In the genomic region with DNA sequence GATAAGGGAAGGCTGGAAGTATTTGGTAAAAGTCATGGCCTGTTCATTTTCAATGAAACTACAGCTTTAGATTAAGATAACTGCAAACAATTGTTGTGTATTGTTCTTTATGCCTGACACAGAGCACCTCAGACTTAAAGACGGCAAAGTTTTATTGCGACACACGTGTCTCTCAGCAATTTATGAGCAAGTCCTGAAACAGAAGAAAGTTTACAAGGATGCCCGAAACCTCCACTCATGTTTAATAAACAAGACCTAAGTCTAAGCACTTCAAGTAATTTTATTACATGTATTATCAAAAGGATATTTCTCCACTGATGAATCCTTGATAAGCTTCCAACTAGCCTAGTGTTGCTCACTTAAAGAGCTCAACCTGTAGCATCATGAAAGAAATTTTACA, we compare ENCODE assay signal across 21 cellular contexts.
"Had no signal": no experiment of that assay in that cellular context is flagged by ENCODE, and none has a peak within 500 bp of the region (broad histone marks: within the 10 kb centered on the region; RNA-seq: fewer than 3 reads in every experiment).

No MANE protein-coding gene starts in this region.

- H3K27me3 ChIP-seq: body of pancreas, upper lobe of right lung had no signal

- H3K4me1 Mint-ChIP-seq: neural crest cell had no signal

- H3K9me3 ChIP-seq: body of pancreas, thoracic aorta, upper lobe of right lung had no signal

- H3K9me3 Mint-ChIP-seq: activated CD4-positive, alpha-beta memory T cell treated with anti-CD3 and anti-CD28 coated beads for 36 hours; activated naive CD4-positive, alpha-beta T cell treated with anti-CD3 and anti-CD28 coated beads, Interleukin-2, amount 50 U/mL, for 72 hours; activated T-cell treated with anti-CD3 and anti-CD28 coated beads, Interleukin-2, amount 50 U/mL, for 4 hours; immature natural killer cell; neural crest cell; T-helper 1 cell treated with Interleukin-12 subunit alpha and Interleukin-12 subunit beta and Interleukin-4 antibody, amounts not matched to agents 30 μg/mL and 1 μg/mL, for 36 hours had no signal

- H3K4me3 ChIP-seq: body of pancreas, thoracic aorta, upper lobe of right lung had no signal

- H3K4me3 Mint-ChIP-seq: activated CD4-positive, alpha-beta memory T cell treated with anti-CD3 and anti-CD28 coated beads for 36 hours; activated CD4-positive, alpha-beta T cell treated with anti-CD3 and anti-CD28 coated beads for 36 hours; activated CD8-positive, alpha-beta memory T cell treated with anti-CD3 and anti-CD28 coated beads, Interleukin-2, amount 10 ng/mL, durations not matched to agents 7 days and 5 days; activated T-cell treated with anti-CD3 and anti-CD28 coated beads, Interleukin-2, amount 50 U/mL, for 4 hours; immature natural killer cell; neural crest cell; T-helper 1 cell treated with Interleukin-12 subunit alpha and Interleukin-12 subunit beta and Interleukin-4 antibody, amounts not matched to agents 30 μg/mL and 1 μg/mL, for 36 hours had no signal

- H3K27ac Mint-ChIP-seq: activated CD4-positive, alpha-beta memory T cell treated with anti-CD3 and anti-CD28 coated beads for 36 hours; activated CD4-positive, alpha-beta T cell treated with anti-CD3 and anti-CD28 coated beads for 36 hours; activated CD8-positive, alpha-beta memory T cell treated with anti-CD3 and anti-CD28 coated beads, Interleukin-2, amount 10 ng/mL, durations not matched to agents 7 days and 5 days; T-helper 1 cell treated with Interleukin-12 subunit alpha and Interleukin-12 subunit beta and Interleukin-4 antibody, amounts not matched to agents 30 μg/mL and 1 μg/mL, for 36 hours had no signal

- DNase-seq: activated CD4-positive, alpha-beta memory T cell treated with anti-CD3 and anti-CD28 coated beads for 36 hours; activated CD4-positive, alpha-beta T cell treated with anti-CD3 and anti-CD28 coated beads for 36 hours; activated CD8-positive, alpha-beta memory T cell treated with anti-CD3 and anti-CD28 coated beads, Interleukin-2, amount 10 ng/mL, durations not matched to agents 7 days and 5 days; activated effector memory CD4-positive, alpha-beta T cell treated with anti-CD3 and anti-CD28 coated beads, Interleukin-2, amount 50 U/mL, for 16 hours; activated T-cell treated with anti-CD3 and anti-CD28 coated beads, Interleukin-2, amount 50 U/mL, for 4 hours; amniotic stem cell; body of pancreas; cortex of kidney; effector CD4-positive, alpha-beta T cell; head of caudate nucleus; immature natural killer cell; stimulated activated CD4-positive, alpha-beta T cell treated with anti-CD3 and anti-CD28 coated beads, Interleukin-1b, Interleukin-23, amount 100 ng/mL, for 48 hours; upper lobe of right lung; WERI-Rb-1 had no signal

- H3K27me3 Mint-ChIP-seq: activated CD4-positive, alpha-beta memory T cell treated with anti-CD3 and anti-CD28 coated beads for 36 hours; activated CD4-positive, alpha-beta T cell treated with anti-CD3 and anti-CD28 coated beads for 36 hours; activated CD8-positive, alpha-beta memory T cell treated with anti-CD3 and anti-CD28 coated beads, Interleukin-2, amount 10 ng/mL, durations not matched to agents 7 days and 5 days had no signal

- ATAC-seq: activated CD4-positive, alpha-beta T cell treated with anti-CD3 and anti-CD28 coated beads for 36 hours; activated CD8-positive, alpha-beta memory T cell treated with anti-CD3 and anti-CD28 coated beads, Interleukin-2, amount 10 ng/mL, durations not matched to agents 7 days and 5 days; activated naive CD4-positive, alpha-beta T cell treated with anti-CD3 and anti-CD28 coated beads, Interleukin-2, amount 50 U/mL, for 72 hours; activated T-cell treated with anti-CD3 and anti-CD28 coated beads, Interleukin-2, amount 50 U/mL, for 4 hours; body of pancreas; sciatic nerve; upper lobe of right lung had no signal

- FAIRE-seq: endothelial cell of umbilical vein, frontal cortex had no signal

- H3K4me1 ChIP-seq: body of pancreas had no signal

- H3K27ac ChIP-seq: body of pancreas, thoracic aorta, upper lobe of right lung, WERI-Rb-1 had no signal
